Comparison of ENCODE assay signal across 8 cellular contexts in the genomic region with DNA sequence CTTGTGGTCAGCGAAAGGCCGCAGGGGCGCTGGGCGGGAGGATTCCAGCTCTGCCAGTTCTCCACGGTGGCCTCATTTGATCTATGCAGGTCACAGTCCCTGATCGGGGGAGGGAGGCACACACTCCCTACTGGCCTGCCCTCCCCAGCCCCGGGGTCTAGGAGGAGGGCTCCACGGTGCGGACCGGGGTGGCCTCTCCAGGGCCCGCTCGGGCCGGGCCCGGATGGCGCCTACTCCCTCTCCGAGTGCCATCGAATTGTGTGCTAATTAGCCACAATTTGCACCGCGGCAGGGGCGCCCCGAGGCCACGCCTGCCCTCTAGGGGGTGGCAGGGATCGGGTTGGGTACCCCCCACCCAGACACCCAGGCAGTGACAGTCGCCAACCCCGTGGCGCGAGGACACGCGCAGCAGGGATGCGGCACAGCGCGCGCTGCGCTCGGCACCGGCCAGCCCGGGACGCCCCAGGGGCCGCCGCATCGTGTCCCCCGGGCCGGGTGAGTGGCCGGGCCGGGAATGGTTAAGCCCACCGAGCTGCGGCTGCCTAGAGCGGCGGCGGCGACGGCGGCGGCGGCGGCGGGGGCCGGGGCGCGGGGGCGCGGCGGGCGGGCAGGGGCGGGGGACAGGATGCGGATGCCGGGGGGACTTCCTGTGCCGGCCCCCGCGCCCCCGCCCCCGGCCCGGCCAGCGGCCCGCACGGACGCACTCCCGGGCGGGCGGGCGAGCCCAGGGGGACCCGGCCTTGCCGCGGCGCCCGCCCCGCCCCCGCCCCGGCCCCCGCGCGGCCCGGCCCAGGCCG. TPM values are rescaled to one million over a fixed set of nuclear protein-coding genes. Genes with fewer than 3 reads are reported as not detected.
DNase-seq lines count a peak whose midpoint lies in the region; ATAC-seq and TF ChIP-seq lines count a peak whose summit lies in the region.

A gene (plus strand): TSS at position 670 of the 797 bp plus-strand sequence. CDS start 565 bp downstream, outside the sequence.

- no peak for TF ChIP-seq CTCF in breast epithelium (IDR thresholded peaks at IDR 0.05)
- TF ChIP-seq CTCF in MCF 10A (IDR thresholded peaks at IDR 0.05; ENCODE audit: unreplicated experiment), result no peak
- TF ChIP-seq CTCF in RWPE1 (conservative IDR thresholded peaks at IDR 0.05; ENCODE audit: low read depth), result no peak

- no peaks in the 10 kb centered on the region for H3K27me3 ChIP-seq in breast epithelium

- intact Hi-C loops in breast epithelium (cut with DNase I; ENCODE audit: low total_unique reads), result no loop called here
- intact Hi-C loops in MCF 10A (cut with micrococcal nuclease), result no loop called here

- H3K4me1 ChIP-seq in breast epithelium, result no peaks in the 10 kb centered on the region

- no peaks in the 10 kb centered on the region for H3K9me3 Mint-ChIP-seq in MCF 10A (ENCODE audit: unreplicated experiment)

- no peaks in the 10 kb centered on the region for H3K36me3 ChIP-seq in breast epithelium

- H3K4me3 ChIP-seq in breast epithelium, result peak within 1 kb of the TSS; percentile 56 to 94 (median 74)

- CTCF ChIA-PET in MCF 10A (lab: Yijun Ruan, JAX), result no interaction called here
- CTCF ChIA-PET in RWPE1 (lab: Yijun Ruan, JAX), result interaction anchor here (0.7 kb wide), 1 partner anchor 26 kb away, joined by 3 read pairs; no protein-coding TSS in a partner anchor

- no TSS peak for BruUV-seq in MCF 10A (replicated peaks; lab: Mats Ljungman, UMichigan)

- peaks cover 52% of the 10 kb centered on the region for H3K27me3 Mint-ChIP-seq in MCF 10A (ENCODE audit: insufficient read depth, unreplicated experiment)

- TF ChIP-seq POLR2A in breast epithelium (IDR thresholded peaks at IDR 0.05), result no peak

- no peaks in the 10 kb centered on the region for H3K36me3 Mint-ChIP-seq in MCF 10A (ENCODE audit: insufficient read depth, unreplicated experiment)

- no peaks in the 10 kb centered on the region for H3K9me3 ChIP-seq in breast epithelium

- H3K27ac Mint-ChIP-seq in MCF 10A (ENCODE audit: low read depth, unreplicated experiment), result no peak within 1 kb of the TSS

- no peak for DNase-seq in breast epithelium (ENCODE audit: low spot score in 2 of 2)
- DNase-seq in MCF 10A (ENCODE audit: unreplicated experiment), result no peak
- peak; percentile 46 for DNase-seq in astrocyte of the hippocampus (ENCODE audit: low read depth, low spot score)
- peak; percentile 83 for DNase-seq in iPS-NIHi11 (ENCODE audit: low spot score)
- DNase-seq in stimulated activated naive CD8-positive, alpha-beta T cell treated with anti-CD3 and anti-CD28 coated beads, Interleukin-15, Interleukin-2, amounts not matched to agents 100 U/mL and 50 U/mL, for 24 hours, result no peak
- DNase-seq in RWPE1 (ENCODE audit: low spot score), result no peak
- no peak for DNase-seq in NCI-H2196 (lab: John Stamatoyannopoulos, UW; ENCODE audit: unreplicated experiment)
- no peak for DNase-seq in H4 (ENCODE audit: low spot score)

- no peak within 1 kb of the TSS for H3K4me3 Mint-ChIP-seq in MCF 10A (ENCODE audit: unreplicated experiment)

- POLR2A ChIA-PET in MCF 10A (lab: Yijun Ruan, JAX), result no interaction called here
- POLR2A ChIA-PET in RWPE1 (lab: Yijun Ruan, JAX; ENCODE audit: low non-redundant PET), result no interaction called here

- peak; percentile 37 for ATAC-seq in stimulated activated naive CD8-positive, alpha-beta T cell treated with anti-CD3 and anti-CD28 coated beads, Interleukin-15, Interleukin-2, amounts not matched to agents 100 U/mL and 50 U/mL, for 24 hours

- H3K27ac ChIP-seq in breast epithelium (peak within 1 kb of the TSS in 1 of 2 donors; percentile 58), RWPE1 (no peak within 1 kb of the TSS)

- H3K4me1 Mint-ChIP-seq in MCF 10A (ENCODE audit: insufficient read depth, unreplicated experiment), result no peaks in the 10 kb centered on the region

RNA-seq across cellular contexts. Expression of the gene that starts here (rescaled TPM):
- total RNA-seq in breast epithelium (10 to 100 TPM in 2 of 3 donors, 1 to 10 TPM in 1; 5.8 to 11.7 (median 11.5) TPM), MCF 10A (2022) (not detected in 2 replicates)
- 2.8 and 3.7 TPM in 2 replicates for total RNA-seq in H4 (2014; rRNA removed; shearing (Covaris generic))

Comparison
In these comparisons a context has a peak if more than half of its experiments do, and no peak if none do; other contexts are left out.
1. DNase-seq: peak in astrocyte of the hippocampus (single experiment) and iPS-NIHi11 (single experiment); none in breast epithelium (0 of 2), MCF 10A (single experiment), stimulated activated naive CD8-positive, alpha-beta T cell treated with anti-CD3 and anti-CD28 coated beads, Interleukin-15, Interleukin-2, amounts not matched to agents 100 U/mL and 50 U/mL, for 24 hours (single experiment), RWPE1 (single experiment), NCI-H2196 (single experiment) and H4 (single experiment).